Comparison of ENCODE assay signal across 1 cellular context in genomic region chr20:3168079-3168828, GRCh38.
TF ChIP-seq lines count a peak whose summit lies in the region.

No MANE protein-coding gene starts in this region.

TF ChIP-seq in HepG2, 621 proteins besides CTCF, POLR2A, EP300 and RAD21 (continued from another document and continues in another):
- TF ChIP-seq E2F5 (CRISPR knock-in tag; conservative IDR thresholded peaks at IDR 0.05) (no peak; the same call in 1 of the 2 replicates), MLXIP (CRISPR knock-in tag; IDR thresholded peaks at IDR 0.05; ENCODE audit: borderline replicate concordance) (no peak), MEF2D (CRISPR knock-in tag; IDR thresholded peaks at IDR 0.05) (peak; percentile 59; the same call in 1 of the 2 replicates), ZNF615 (CRISPR knock-in tag; IDR thresholded peaks at IDR 0.05; ENCODE audit: borderline replicate concordance) (no peak), DNMT3B (CRISPR knock-in tag; conservative IDR thresholded peaks at IDR 0.05) (no peak), ZBTB39 (CRISPR knock-in tag; IDR thresholded peaks at IDR 0.05) (peak; percentile 77; the same call in 1 of the 2 replicates), ZNF354B (CRISPR knock-in tag; IDR thresholded peaks at IDR 0.05) (peak; percentile 72; the same call in 1 of the 2 replicates), NFIB (CRISPR knock-in tag; IDR thresholded peaks at IDR 0.05; ENCODE audit: borderline replicate concordance) (no peak), ZNF550 (CRISPR knock-in tag; IDR thresholded peaks at IDR 0.05; ENCODE audit: borderline replicate concordance) (no peak), ZNF326 (CRISPR knock-in tag; IDR thresholded peaks at IDR 0.05; ENCODE audit: borderline replicate concordance) (no peak), MTERF4 (CRISPR knock-in tag; IDR thresholded peaks at IDR 0.05) (peak; percentile 95), ZBED4 (CRISPR knock-in tag; IDR thresholded peaks at IDR 0.05; ENCODE audit: borderline replicate concordance) (peak; percentile 64; the same call in 1 of the 2 replicates), ZNF547 (CRISPR knock-in tag; IDR thresholded peaks at IDR 0.05) (peak; percentile 96), RARA (CRISPR knock-in tag; IDR thresholded peaks at IDR 0.05) (peak; percentile 74), HMGXB3 (CRISPR knock-in tag; IDR thresholded peaks at IDR 0.05; ENCODE audit: borderline replicate concordance) (peak; percentile 71; the same call in 1 of the 2 replicates), ZMAT5 (CRISPR knock-in tag; IDR thresholded peaks at IDR 0.05; ENCODE audit: borderline replicate concordance, low read depth) (no peak), ZNF263 (CRISPR knock-in tag; IDR thresholded peaks at IDR 0.05) (peak; percentile 88), ZBTB34 (CRISPR knock-in tag; IDR thresholded peaks at IDR 0.05) (0 out of 2 replicates have a peak, but pooled peaks have one; percentile 4), MXD1 (CRISPR knock-in tag; IDR thresholded peaks at IDR 0.05) (peak; percentile 79), TSC22D2 (CRISPR knock-in tag; IDR thresholded peaks at IDR 0.05; ENCODE audit: borderline replicate concordance) (no peak; the same call in 1 of the 2 replicates), ATRX (CRISPR knock-in tag; IDR thresholded peaks at IDR 0.05; ENCODE audit: borderline replicate concordance) (peak; percentile 94; the same call in 1 of the 2 replicates), ZNF275 (CRISPR knock-in tag; IDR thresholded peaks at IDR 0.05; ENCODE audit: borderline replicate concordance) (peak; percentile 94; the same call in 1 of the 2 replicates), ZGPAT (CRISPR knock-in tag; IDR thresholded peaks at IDR 0.05) (peak; percentile 94), SIN3A (IDR thresholded peaks at IDR 0.05; ENCODE audit: borderline replicate concordance, low read depth, low read length) (peak; percentile 45; the same call in 1 of the 2 replicates), ZNF567 (CRISPR knock-in tag; IDR thresholded peaks at IDR 0.05; ENCODE audit: borderline replicate concordance) (no peak; the same call in 1 of the 2 replicates), HNRNPL (IDR thresholded peaks at IDR 0.05; ENCODE audit: low read depth, low read length) (peak; percentile 76; the same call in 1 of the 2 replicates), SMAD1 (CRISPR knock-in tag; IDR thresholded peaks at IDR 0.05; ENCODE audit: borderline replicate concordance, low read depth) (no peak), ZNF224 (CRISPR knock-in tag; IDR thresholded peaks at IDR 0.05) (peak; percentile 87; the same call in 1 of the 2 replicates), ZNF136 (CRISPR knock-in tag; IDR thresholded peaks at IDR 0.05; ENCODE audit: low read depth) (peak; percentile 93; the same call in 1 of the 2 replicates), ZFP36L1 (CRISPR knock-in tag; IDR thresholded peaks at IDR 0.05) (0 out of 2 replicates have a peak, but pooled peaks have one; percentile 77), KLF6 (CRISPR knock-in tag; IDR thresholded peaks at IDR 0.05) (0 out of 2 replicates have a peak, but pooled peaks have one; percentile 53), ZNF75D (CRISPR knock-in tag; IDR thresholded peaks at IDR 0.05; ENCODE audit: borderline replicate concordance) (no peak), KAT7 (CRISPR knock-in tag; IDR thresholded peaks at IDR 0.05; ENCODE audit: borderline replicate concordance) (peak; percentile 69; the same call in 1 of the 2 replicates), ATM (IDR thresholded peaks at IDR 0.05; ENCODE audit: borderline replicate concordance) (no peak), SIN3B (IDR thresholded peaks at IDR 0.05; ENCODE audit: low read length) (no peak), ZNF776 (CRISPR knock-in tag; IDR thresholded peaks at IDR 0.05) (peak; percentile 47), ZNF274 (CRISPR knock-in tag; IDR thresholded peaks at IDR 0.05) (peak; percentile 95), FOXM1 (CRISPR knock-in tag; IDR thresholded peaks at IDR 0.05) (no peak)
